ENCODE assay signal across 8 cellular contexts in genomic region chr6:30645989-30646388, GRCh38. TPM values are rescaled to one million over a fixed set of nuclear protein-coding genes. Genes with fewer than 3 reads are reported as not detected.
DNase-seq lines count a peak whose midpoint lies in the region; ATAC-seq lines count a peak whose summit lies in the region.
"Had no signal": no experiment of that assay in that cellular context is flagged by ENCODE, and none has a peak within 500 bp of the region (broad histone marks: within the 10 kb centered on the region; RNA-seq: fewer than 3 reads in every experiment).

No MANE protein-coding gene starts in this region.

- peak overlapping the region in 2 of 3 donors; percentile 75 to 97 for H3K27ac Mint-ChIP-seq in IgD-negative memory B cell
- no peak overlapping the region for H3K27ac Mint-ChIP-seq in activated CD8-positive, alpha-beta T cell treated with anti-CD3 and anti-CD28 coated beads, Interleukin-2, amount 10 ng/mL, durations not matched to agents 7 days and 5 days
- peak overlapping the region; percentile 80 to 93 for H3K27ac Mint-ChIP-seq in natural killer cell treated with Interleukin-12 subunit alpha and Interleukin-12 subunit beta and Interleukin-15 and Interleukin-18, amount 100 ng/mL, for 72 hours

- peaks cover 6 to 16% (median 6%) of the 10 kb centered on the region in 3 donors for H3K4me1 Mint-ChIP-seq in IgD-negative memory B cell
- peaks cover 43% of the 10 kb centered on the region for H3K4me1 Mint-ChIP-seq in activated CD8-positive, alpha-beta T cell treated with anti-CD3 and anti-CD28 coated beads, Interleukin-2, amount 10 ng/mL, durations not matched to agents 7 days and 5 days (ENCODE audit: low read depth)
- peaks cover 17 to 26% of the 10 kb centered on the region in 2 donors for H3K4me1 Mint-ChIP-seq in natural killer cell treated with Interleukin-12 subunit alpha and Interleukin-12 subunit beta and Interleukin-15 and Interleukin-18, amount 100 ng/mL, for 72 hours (ENCODE audit: low read depth in 2 of 2)

- no peaks in the 10 kb centered on the region for H3K36me3 Mint-ChIP-seq in IgD-negative memory B cell
- peaks cover 27% of the 10 kb centered on the region for H3K36me3 Mint-ChIP-seq in activated CD8-positive, alpha-beta T cell treated with anti-CD3 and anti-CD28 coated beads, Interleukin-2, amount 10 ng/mL, durations not matched to agents 7 days and 5 days (ENCODE audit: low read depth)
- peaks cover 5% of the 10 kb centered on the region for H3K36me3 Mint-ChIP-seq in natural killer cell treated with Interleukin-12 subunit alpha and Interleukin-12 subunit beta and Interleukin-15 and Interleukin-18, amount 100 ng/mL, for 72 hours

- CTCF ChIA-PET in activated CD8-positive, alpha-beta T cell treated with anti-CD3 and anti-CD28 coated beads, Interleukin-2, amount 10 ng/mL, durations not matched to agents 7 days and 5 days (lab: Charles Lee): interaction anchor here (1.2 to 1.4 kb wide), 2 partner anchors 27 to 33 kb away, joined by 3 to 7 read pairs; partner anchors contain the start of gene DHX16

- H3K9me3 Mint-ChIP-seq in IgD-negative memory B cell: no peaks in the 10 kb centered on the region
- no peaks in the 10 kb centered on the region for H3K9me3 Mint-ChIP-seq in activated CD8-positive, alpha-beta T cell treated with anti-CD3 and anti-CD28 coated beads, Interleukin-2, amount 10 ng/mL, durations not matched to agents 7 days and 5 days (ENCODE audit: insufficient read depth)
- H3K9me3 Mint-ChIP-seq in natural killer cell treated with Interleukin-12 subunit alpha and Interleukin-12 subunit beta and Interleukin-15 and Interleukin-18, amount 100 ng/mL, for 72 hours: no peaks in the 10 kb centered on the region
- H3K9me3 Mint-ChIP-seq: central memory CD8-positive, alpha-beta T cell had no signal

- POLR2A ChIA-PET in activated CD8-positive, alpha-beta T cell treated with anti-CD3 and anti-CD28 coated beads, Interleukin-2, amount 10 ng/mL, durations not matched to agents 7 days and 5 days (lab: Charles Lee): interaction anchor here (1.1 to 1.5 kb wide), 3 partner anchors 28 to 71 kb away, joined by 5 to 13 read pairs (median 11); partner anchors contain the start of genes MDC1, MRPS18B and PPP1R10

- no peak for ATAC-seq in activated CD8-positive, alpha-beta T cell treated with anti-CD3 and anti-CD28 coated beads, Interleukin-2, amount 10 ng/mL, durations not matched to agents 7 days and 5 days
- ATAC-seq in natural killer cell treated with Interleukin-12 subunit alpha and Interleukin-12 subunit beta and Interleukin-15 and Interleukin-18, amount 100 ng/mL, for 72 hours: no peak

- H3K4me3 Mint-ChIP-seq in IgD-negative memory B cell: peak overlapping the region in 2 of 4 donors; percentile 17 to 86
- peak overlapping the region; percentile 91 for H3K4me3 Mint-ChIP-seq in activated CD8-positive, alpha-beta T cell treated with anti-CD3 and anti-CD28 coated beads, Interleukin-2, amount 10 ng/mL, durations not matched to agents 7 days and 5 days
- H3K4me3 Mint-ChIP-seq in natural killer cell treated with Interleukin-12 subunit alpha and Interleukin-12 subunit beta and Interleukin-15 and Interleukin-18, amount 100 ng/mL, for 72 hours: peak overlapping the region; percentile 87

- no peaks in the 10 kb centered on the region for H3K27me3 Mint-ChIP-seq in IgD-negative memory B cell
- no peaks in the 10 kb centered on the region for H3K27me3 Mint-ChIP-seq in activated CD8-positive, alpha-beta T cell treated with anti-CD3 and anti-CD28 coated beads, Interleukin-2, amount 10 ng/mL, durations not matched to agents 7 days and 5 days (ENCODE audit: low read depth)
- no peaks in the 10 kb centered on the region for H3K27me3 Mint-ChIP-seq in natural killer cell treated with Interleukin-12 subunit alpha and Interleukin-12 subunit beta and Interleukin-15 and Interleukin-18, amount 100 ng/mL, for 72 hours
- H3K27me3 Mint-ChIP-seq: central memory CD8-positive, alpha-beta T cell had no signal

- no peak for DNase-seq in activated CD8-positive, alpha-beta T cell treated with anti-CD3 and anti-CD28 coated beads, Interleukin-2, amount 10 ng/mL, durations not matched to agents 7 days and 5 days
- no peak for DNase-seq in natural killer cell treated with Interleukin-12 subunit alpha and Interleukin-12 subunit beta and Interleukin-15 and Interleukin-18, amount 100 ng/mL, for 72 hours (ENCODE audit: low spot score)
- DNase-seq in NCI-H345 treated with DMSO at 0.1 percent for 48 hours (lab: John Stamatoyannopoulos, UW; ENCODE audit: unreplicated experiment): no peak
- DNase-seq in activated gamma-delta T cell (lab: John Stamatoyannopoulos, UW): no peak
- no peak for DNase-seq in NCI-H187 treated with DMSO at 0.1 percent for 48 hours (lab: John Stamatoyannopoulos, UW)
- DNase-seq: stimulated activated CD4-positive, alpha-beta T cell treated with anti-CD3 and anti-CD28 coated beads, Interleukin-4, amount 100 ng/mL, for 1 hour had no signal

RNA-seq across cellular contexts. Expression of gene C6orf136, which starts 0.9 kb away (rescaled TPM):
- polyA plus RNA-seq in IgD-negative memory B cell: 26.9 TPM
- 10 to 100 TPM; 31.6 to 40.1 TPM for total RNA-seq in activated CD8-positive, alpha-beta T cell treated with anti-CD3 and anti-CD28 coated beads, Interleukin-2, amount 10 ng/mL, durations not matched to agents 7 days and 5 days
- total RNA-seq in natural killer cell treated with Interleukin-12 subunit alpha and Interleukin-12 subunit beta and Interleukin-15 and Interleukin-18, amount 100 ng/mL, for 72 hours: 10 to 100 TPM; 29.6 to 32.5 TPM

RNA-seq across cellular contexts. Expression of gene ATAT1, which starts 19.3 kb away (rescaled TPM):
- 2.0 TPM for polyA plus RNA-seq in IgD-negative memory B cell
- 10 to 100 TPM in 1 of 2 experiments, 1 to 10 TPM in 1; 10.0 to 10.5 TPM for total RNA-seq in activated CD8-positive, alpha-beta T cell treated with anti-CD3 and anti-CD28 coated beads, Interleukin-2, amount 10 ng/mL, durations not matched to agents 7 days and 5 days
- total RNA-seq in natural killer cell treated with Interleukin-12 subunit alpha and Interleukin-12 subunit beta and Interleukin-15 and Interleukin-18, amount 100 ng/mL, for 72 hours: 10 to 100 TPM in 1 of 2 donors, 1 to 10 TPM in 1; 7.3 to 15.8 TPM

RNA-seq across cellular contexts. Expression of gene DHX16, which starts 26.8 kb away (rescaled TPM):
- 21.6 TPM for polyA plus RNA-seq in IgD-negative memory B cell
- total RNA-seq in activated CD8-positive, alpha-beta T cell treated with anti-CD3 and anti-CD28 coated beads, Interleukin-2, amount 10 ng/mL, durations not matched to agents 7 days and 5 days: 10 to 100 TPM; 38.5 to 41.0 TPM
- 10 to 100 TPM; 50.7 to 64.2 TPM for total RNA-seq in natural killer cell treated with Interleukin-12 subunit alpha and Interleukin-12 subunit beta and Interleukin-15 and Interleukin-18, amount 100 ng/mL, for 72 hours

RNA-seq across cellular contexts. Expression of gene MRPS18B, which starts 28.3 kb away (rescaled TPM):
- 146 TPM for polyA plus RNA-seq in IgD-negative memory B cell
- total RNA-seq in activated CD8-positive, alpha-beta T cell treated with anti-CD3 and anti-CD28 coated beads, Interleukin-2, amount 10 ng/mL, durations not matched to agents 7 days and 5 days: 10 to 100 TPM; 43.2 to 43.6 TPM
- 10 to 100 TPM; 43.9 to 58.4 TPM for total RNA-seq in natural killer cell treated with Interleukin-12 subunit alpha and Interleukin-12 subunit beta and Interleukin-15 and Interleukin-18, amount 100 ng/mL, for 72 hours

RNA-seq across cellular contexts. Expression of gene PPP1R10, which starts 28.9 kb away (rescaled TPM):
- polyA plus RNA-seq in IgD-negative memory B cell: 28.0 TPM
- total RNA-seq in activated CD8-positive, alpha-beta T cell treated with anti-CD3 and anti-CD28 coated beads, Interleukin-2, amount 10 ng/mL, durations not matched to agents 7 days and 5 days: 10 to 100 TPM; 92.8 to 99.7 TPM
- total RNA-seq in natural killer cell treated with Interleukin-12 subunit alpha and Interleukin-12 subunit beta and Interleukin-15 and Interleukin-18, amount 100 ng/mL, for 72 hours: 100 to 1,000 TPM in 1 of 2 donors, 10 to 100 TPM in 1; 97.9 to 119 TPM
